13 cellular contexts compared by ENCODE assay signal in the genomic region with DNA sequence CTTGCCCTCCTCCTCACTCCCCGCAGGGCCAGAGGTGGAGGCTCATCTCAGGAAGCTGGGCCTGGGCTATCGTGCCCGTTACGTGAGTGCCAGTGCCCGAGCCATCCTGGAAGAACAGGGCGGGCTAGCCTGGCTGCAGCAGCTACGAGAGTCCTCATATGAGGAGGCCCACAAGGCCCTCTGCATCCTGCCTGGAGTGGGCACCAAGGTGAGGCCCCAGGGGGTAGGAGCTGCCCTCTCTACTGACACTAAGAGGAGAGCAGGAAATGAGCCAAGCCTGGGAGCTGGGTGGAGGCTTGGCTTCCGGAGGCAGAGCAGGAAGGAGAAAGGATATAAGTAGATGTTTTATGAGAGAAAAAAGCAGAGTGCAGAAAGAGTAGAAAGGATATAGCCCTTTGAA. TPM values are rescaled to one million over a fixed set of nuclear protein-coding genes. Genes with fewer than 3 reads are reported as not detected.
DNase-seq lines count a peak whose midpoint lies in the region; ATAC-seq and TF ChIP-seq lines count a peak whose summit lies in the region.
"Had no signal": no experiment of that assay in that cellular context is flagged by ENCODE, and none has a peak within 500 bp of the region (broad histone marks: within the 10 kb centered on the region; RNA-seq: fewer than 3 reads in every experiment).

No MANE protein-coding gene starts in this region.

- H3K36me3 Mint-ChIP-seq in CD14-positive monocyte = peaks cover 56 to 79% of the 10 kb centered on the region in 2 donors
- H3K36me3 Mint-ChIP-seq in activated T-helper 17 cell treated with anti-CD3 and anti-CD28 coated beads, Interleukin-2, amount 50 U/mL, for 72 hours (ENCODE audit: low read depth) = peaks cover 97% of the 10 kb centered on the region

- peaks cover 34% of the 10 kb centered on the region for H3K4me1 Mint-ChIP-seq in CD14-positive monocyte
- peaks cover 20% of the 10 kb centered on the region for H3K4me1 Mint-ChIP-seq in activated T-helper 17 cell treated with anti-CD3 and anti-CD28 coated beads, Interleukin-2, amount 50 U/mL, for 72 hours

- H3K4me3 Mint-ChIP-seq in CD14-positive monocyte = peak overlapping the region in 1 of 2 donors; percentile 67
- peak overlapping the region; percentile 36 for H3K4me3 Mint-ChIP-seq in activated T-helper 17 cell treated with anti-CD3 and anti-CD28 coated beads, Interleukin-2, amount 50 U/mL, for 72 hours
- H3K4me3 Mint-ChIP-seq: activated B cell treated with CpG ODN at 0.5 μM for 24 hours had no signal

- H3K27ac Mint-ChIP-seq in CD14-positive monocyte = peak overlapping the region; percentile 2 to 83 (median 43)
- peak overlapping the region; percentile 37 for H3K27ac Mint-ChIP-seq in activated T-helper 17 cell treated with anti-CD3 and anti-CD28 coated beads, Interleukin-2, amount 50 U/mL, for 72 hours
- H3K27ac Mint-ChIP-seq: activated B cell treated with CpG ODN at 0.5 μM for 24 hours had no signal

- no peak for ATAC-seq in activated T-helper 17 cell treated with anti-CD3 and anti-CD28 coated beads, Interleukin-2, amount 50 U/mL, for 72 hours (replicated peaks)
- ATAC-seq in mucosa of descending colon = peak; percentile 15
- no peak for ATAC-seq in HG03521 (IDR thresholded peaks at IDR 0.05; ENCODE audit: unreplicated experiment)
- no peak for ATAC-seq in GM21447 (IDR thresholded peaks at IDR 0.05; ENCODE audit: unreplicated experiment)
- ATAC-seq in GM21423 (IDR thresholded peaks at IDR 0.05; ENCODE audit: unreplicated experiment) = no peak
- ATAC-seq: K562 had no signal

- TF ChIP-seq CTCF in CD14-positive monocyte (IDR thresholded peaks at IDR 0.05) = no peak
- TF ChIP-seq CTCF in mucosa of descending colon (IDR thresholded peaks at IDR 0.05) = no peak

- intact Hi-C loops in CD14-positive monocyte (cut with micrococcal nuclease) = no loop called here
- intact Hi-C loops in mucosa of descending colon (cut with DNase I, micrococcal nuclease) = no loop called here

- no peaks in the 10 kb centered on the region for H3K36me3 ChIP-seq in mucosa of descending colon (ENCODE audit: low read depth)

- H3K4me1 ChIP-seq in mucosa of descending colon (ENCODE audit: low read depth) = peaks cover 14% of the 10 kb centered on the region
- H3K4me1 ChIP-seq: SJCRH30 had no signal

- peaks cover 0 to 1% (median 0%) of the 10 kb centered on the region in 3 donors for H3K27me3 Mint-ChIP-seq in CD14-positive monocyte (ENCODE audit: low read depth in 3 of 3)
- H3K27me3 Mint-ChIP-seq in activated T-helper 17 cell treated with anti-CD3 and anti-CD28 coated beads, Interleukin-2, amount 50 U/mL, for 72 hours = no peaks in the 10 kb centered on the region
- H3K27me3 Mint-ChIP-seq: activated B cell treated with CpG ODN at 0.5 μM for 24 hours had no signal

- DNase-seq in CD14-positive monocyte (ENCODE audit: low spot score) = no peak
- peak; percentile 45 for DNase-seq in GF-D8 (lab: John Stamatoyannopoulos, UW)
- DNase-seq in mucosa of descending colon = no peak
- DNase-seq: activated B cell treated with CpG ODN at 0.5 μM for 24 hours; activated effector memory CD4-positive, alpha-beta T cell treated with anti-CD3 and anti-CD28 coated beads, Interleukin-2, amount 50 U/mL, for 16 hours; NCI-H1694 treated with DMSO at 0.1 percent for 48 hours; SJCRH30; substantia nigra had no signal

- H3K9me3 ChIP-seq in mucosa of descending colon = no peaks in the 10 kb centered on the region
- H3K9me3 ChIP-seq: SJCRH30 had no signal

- H3K9me3 Mint-ChIP-seq in CD14-positive monocyte = no peaks in the 10 kb centered on the region
- no peaks in the 10 kb centered on the region for H3K9me3 Mint-ChIP-seq in activated T-helper 17 cell treated with anti-CD3 and anti-CD28 coated beads, Interleukin-2, amount 50 U/mL, for 72 hours
- H3K9me3 Mint-ChIP-seq: activated B cell treated with CpG ODN at 0.5 μM for 24 hours had no signal

- no peak overlapping the region for H3K4me3 ChIP-seq in mucosa of descending colon
- H3K4me3 ChIP-seq: K562, SJCRH30 had no signal

RNA-seq across cellular contexts. Expression of gene OGG1, which starts 4.9 kb away (rescaled TPM):
- 10 to 100 TPM; 17.4 to 20.5 TPM for polyA plus RNA-seq in CD14-positive monocyte
- 10 to 100 TPM; 37.4 to 52.3 TPM for total RNA-seq in activated T-helper 17 cell treated with anti-CD3 and anti-CD28 coated beads, Interleukin-2, amount 50 U/mL, for 72 hours
- total RNA-seq in mucosa of descending colon = 10 to 100 TPM; 23.3 to 33.0 (median 28.6) TPM

RNA-seq across cellular contexts. Expression of gene CAMK1, which starts 15.1 kb away (rescaled TPM):
- 100 to 1,000 TPM; 118 to 137 TPM for polyA plus RNA-seq in CD14-positive monocyte
- 10 to 100 TPM; 23.9 to 75.4 TPM for total RNA-seq in activated T-helper 17 cell treated with anti-CD3 and anti-CD28 coated beads, Interleukin-2, amount 50 U/mL, for 72 hours
- 10 to 100 TPM in 2 of 3 donors, 1 to 10 TPM in 1; 5.7 to 35.8 (median 10.1) TPM for total RNA-seq in mucosa of descending colon

RNA-seq across cellular contexts. Expression of gene BRPF1, which starts 23.1 kb away (rescaled TPM):
- polyA plus RNA-seq in CD14-positive monocyte = 10 to 100 TPM in 1 of 2 donors, 1 to 10 TPM in 1; 5.1 to 10.4 TPM
- total RNA-seq in activated T-helper 17 cell treated with anti-CD3 and anti-CD28 coated beads, Interleukin-2, amount 50 U/mL, for 72 hours = 10 to 100 TPM; 22.7 to 31.0 TPM
- 10 to 100 TPM; 14.3 to 23.7 (median 15.6) TPM for total RNA-seq in mucosa of descending colon

RNA-seq across cellular contexts. Expression of gene TADA3, which starts 37.6 kb away (rescaled TPM):
- 10 to 100 TPM; 36.1 to 46.9 TPM for polyA plus RNA-seq in CD14-positive monocyte
- 10 to 100 TPM; 77.8 to 81.9 TPM for total RNA-seq in activated T-helper 17 cell treated with anti-CD3 and anti-CD28 coated beads, Interleukin-2, amount 50 U/mL, for 72 hours
- total RNA-seq in mucosa of descending colon = 10 to 100 TPM; 63.0 to 66.1 (median 63.2) TPM

RNA-seq across cellular contexts. Expression of gene ARPC4, which starts 38.2 kb away (rescaled TPM):
- polyA plus RNA-seq in CD14-positive monocyte = 100 to 1,000 TPM; 389 to 390 TPM
- total RNA-seq in activated T-helper 17 cell treated with anti-CD3 and anti-CD28 coated beads, Interleukin-2, amount 50 U/mL, for 72 hours = 100 to 1,000 TPM; 159 to 291 TPM
- 100 to 1,000 TPM; 154 to 219 (median 212) TPM for total RNA-seq in mucosa of descending colon
